ENCODE assay signal across 8 cellular contexts in genomic region chr19:41352609-41353465, GRCh38. TPM values are rescaled to one million over a fixed set of nuclear protein-coding genes. Genes with fewer than 3 reads are reported as not detected.
DNase-seq lines count a peak whose midpoint lies in the region; ATAC-seq and TF ChIP-seq lines count a peak whose summit lies in the region.

No MANE protein-coding gene starts in this region.

- H3K36me3 ChIP-seq in upper lobe of right lung, result peaks cover 6% of the 10 kb centered on the region

- H3K4me3 ChIP-seq in AG10803 (ENCODE audit: low read length) (peak overlapping the region; percentile 92), upper lobe of right lung (peak overlapping the region; percentile 92)

- H3K4me1 ChIP-seq in upper lobe of right lung, result peaks cover 47% of the 10 kb centered on the region

- intact Hi-C loops in Right ventricle myocardium inferior (cut with DNase I) (loop anchor here (5.0 kb wide), 1 partner anchor 151 kb away; no protein-coding TSS in a partner anchor), upper lobe of right lung (cut with DNase I) (no loop called here)

- TF ChIP-seq CTCF in AG10803 (conservative IDR thresholded peaks at IDR 0.05; ENCODE audit: low read length), result peak; percentile 58
- peak; percentile 61 for TF ChIP-seq CTCF in upper lobe of right lung (IDR thresholded peaks at IDR 0.05)

- ATAC-seq in Right ventricle myocardium inferior (peak; percentile 30), upper lobe of right lung (peak; percentile 41), HG02623 (IDR thresholded peaks at IDR 0.05; ENCODE audit: unreplicated experiment) (no peak)

- DNase-seq in AG10803 (ENCODE audit: low read depth) (peak; percentile 45), GOT3 (lab: John Stamatoyannopoulos, UW) (peak; percentile 14), RPMI8226 (peak; percentile 79), activated gamma-delta T cell (lab: John Stamatoyannopoulos, UW) (peak; percentile 64), Right ventricle myocardium inferior (ENCODE audit: missing footprints) (peak; percentile 87), pons (ENCODE audit: low spot score) (peak; percentile 25), upper lobe of right lung (peak; percentile 88)

- no peaks in the 10 kb centered on the region for H3K9me3 ChIP-seq in upper lobe of right lung

- no peaks in the 10 kb centered on the region for H3K27me3 ChIP-seq in upper lobe of right lung

- peak overlapping the region; percentile 74 for H3K27ac ChIP-seq in upper lobe of right lung

RNA-seq across cellular contexts. Expression of gene TGFB1, which starts 0.9 kb away (rescaled TPM):
- total RNA-seq in Right ventricle myocardium inferior (15.0 TPM), upper lobe of right lung (99.0 TPM)

RNA-seq across cellular contexts. Expression of gene B9D2, which starts 11.1 kb away (rescaled TPM):
- total RNA-seq in Right ventricle myocardium inferior (3.2 TPM), upper lobe of right lung (5.5 TPM)

RNA-seq across cellular contexts. Expression of gene TMEM91, which starts 23.5 kb away (rescaled TPM):
- total RNA-seq in Right ventricle myocardium inferior, result 3.8 TPM
- 19.5 TPM for total RNA-seq in upper lobe of right lung

RNA-seq across cellular contexts. Expression of gene CCDC97, which starts 42.9 kb away (rescaled TPM):
- 14.6 TPM for total RNA-seq in Right ventricle myocardium inferior
- total RNA-seq in upper lobe of right lung, result 31.9 TPM

RNA-seq across cellular contexts. Expression of gene EXOSC5, which starts 44.3 kb away (rescaled TPM):
- total RNA-seq in Right ventricle myocardium inferior, result 17.1 TPM
- 12.4 TPM for total RNA-seq in upper lobe of right lung

Comparison
In these comparisons a context has a peak if more than half of its experiments do, and no peak if none do; other contexts are left out.
1. DNase-seq: peak in every context shown above with its lines; median percentile 88 in upper lobe of right lung; 87 in Right ventricle myocardium inferior; 79 in RPMI8226; 64 in activated gamma-delta T cell; 45 in AG10803; 25 in pons; 14 in GOT3.